ENCODE assay signal across 20 cellular contexts in the genomic region with DNA sequence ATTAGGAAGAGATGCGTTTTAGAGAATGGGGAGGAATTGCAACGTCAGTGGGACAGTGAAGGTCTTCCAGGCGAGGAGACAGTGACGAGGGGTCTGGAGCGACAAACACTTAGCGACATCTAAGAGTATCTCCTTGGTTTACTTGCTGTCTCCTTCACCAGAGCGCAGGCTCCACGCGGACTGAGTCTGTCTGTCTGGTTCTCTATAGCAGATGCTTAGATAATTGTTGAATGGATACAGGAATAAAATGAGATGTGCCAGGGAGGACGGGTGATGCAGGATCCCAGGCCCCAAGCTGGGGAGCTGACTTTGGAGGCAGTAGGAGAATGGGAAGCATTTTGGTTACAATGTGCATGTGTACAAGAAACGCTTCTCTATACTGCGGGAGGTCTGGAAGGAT. TPM values are rescaled to one million over a fixed set of nuclear protein-coding genes. Genes with fewer than 3 reads are reported as not detected.
A peak's percentile ranks its signal among the peaks of the same experiment; 100 is the strongest.
DNase-seq lines count a peak whose midpoint lies in the region; ATAC-seq and TF ChIP-seq lines count a peak whose summit lies in the region.
"Had no signal": no experiment of that assay in that cellular context is flagged by ENCODE, and none has a peak within 500 bp of the region (broad histone marks: within the 10 kb centered on the region; RNA-seq: fewer than 3 reads in every experiment).

No MANE protein-coding gene starts in this region.

- H3K27ac ChIP-seq in RWPE1 (peak overlapping the region; percentile 90), neural progenitor cell (no peak overlapping the region), brain microvascular endothelial cell (no peak overlapping the region)
- H3K27ac ChIP-seq: SJSA1 had no signal

- H3K4me1 ChIP-seq in neural progenitor cell: no peaks in the 10 kb centered on the region
- H3K4me1 ChIP-seq: BE2C had no signal

- in situ Hi-C loops in brain microvascular endothelial cell (cut with HindIII; ENCODE audit: low pct_ligation_motif_present, low sequenced_read_pairs): no loop called here

- H3K4me3 ChIP-seq in neural progenitor cell: no peak overlapping the region
- no peak overlapping the region for H3K4me3 ChIP-seq in brain microvascular endothelial cell (ENCODE audit: low read depth, low read length)
- H3K4me3 ChIP-seq: A549, SJSA1 had no signal

- DNase-seq in Right ventricle myocardium superior: peak; percentile 30
- no peak for DNase-seq in left ventricle myocardium superior
- DNase-seq in RWPE1 (ENCODE audit: low spot score): no peak
- DNase-seq in neural progenitor cell (ENCODE audit: low spot score): no peak
- no peak for DNase-seq in AG08395 (ENCODE audit: low spot score)
- DNase-seq in brain microvascular endothelial cell: no peak
- DNase-seq: BE2C, DMS53, GF-D8, Kasumi-1, NCI-H1417 treated with DMSO at 0.1 percent for 48 hours, NCI-H187, NCI-H226, NCI-H510A treated with DMSO at 0.1 percent for 48 hours, NCI-H82, SW 1271 had no signal

- H3K36me3 ChIP-seq in neural progenitor cell (no peaks in the 10 kb centered on the region), brain microvascular endothelial cell (replicated peaks) (no peaks in the 10 kb centered on the region)
- H3K36me3 ChIP-seq: BE2C, SJSA1 had no signal

- H4K20me1 ChIP-seq in neural progenitor cell (ENCODE audit: low read depth): no peaks in the 10 kb centered on the region

- POLR2A ChIA-PET in RWPE1 (lab: Yijun Ruan, JAX; ENCODE audit: low non-redundant PET): no interaction called here

- peak overlapping the region; percentile 9 for H3K27ac Mint-ChIP-seq in neural progenitor cell

- H3K4me3 Mint-ChIP-seq in neural progenitor cell: no peak overlapping the region

- H3K27me3 ChIP-seq in neural progenitor cell (no peaks in the 10 kb centered on the region), brain microvascular endothelial cell (replicated peaks) (no peaks in the 10 kb centered on the region)
- H3K27me3 ChIP-seq: BE2C, SJSA1 had no signal

- no peak for TF ChIP-seq CTCF in RWPE1 (conservative IDR thresholded peaks at IDR 0.05; ENCODE audit: low read depth)
- no peak for TF ChIP-seq CTCF in neural progenitor cell (IDR thresholded peaks at IDR 0.05)
- no peak for TF ChIP-seq CTCF in brain microvascular endothelial cell (IDR thresholded peaks at IDR 0.05; ENCODE audit: low read depth, low read length, missing control alignments)

- CTCF ChIA-PET in RWPE1 (lab: Yijun Ruan, JAX): interaction anchor here (0.6 kb wide), 1 partner anchor 49 kb away, joined by 4 read pairs; no protein-coding TSS in a partner anchor

- H3K9me3 Mint-ChIP-seq in neural progenitor cell: no peaks in the 10 kb centered on the region

- H3K9ac ChIP-seq in neural progenitor cell: no peak overlapping the region

- H3K79me2 ChIP-seq in neural progenitor cell (ENCODE audit: low read depth): no peaks in the 10 kb centered on the region

- peaks cover 11% of the 10 kb centered on the region for H3K27me3 Mint-ChIP-seq in neural progenitor cell (ENCODE audit: insufficient read depth, low read depth)

- no peaks in the 10 kb centered on the region for H3F3A ChIP-seq in neural progenitor cell (ENCODE audit: low read depth)

- intact Hi-C loops in Right ventricle myocardium superior (cut with DNase I) (no loop called here), left ventricle myocardium superior (cut with micrococcal nuclease) (no loop called here)

- no peaks in the 10 kb centered on the region for H3K36me3 Mint-ChIP-seq in neural progenitor cell

- no peak for ATAC-seq in Right ventricle myocardium superior (ENCODE audit: poor library complexity)
- ATAC-seq in left ventricle myocardium superior: no peak
- ATAC-seq in GM18873 (IDR thresholded peaks at IDR 0.05; ENCODE audit: low FRiP score, unreplicated experiment): no peak
- ATAC-seq: A549, Panc1 had no signal

- peaks cover 23% of the 10 kb centered on the region for H3K4me1 Mint-ChIP-seq in neural progenitor cell

- H2AFZ ChIP-seq in neural progenitor cell (replicated peaks): no peak overlapping the region

- no peaks in the 10 kb centered on the region for H3K9me3 ChIP-seq in neural progenitor cell (ENCODE audit: low read depth)
- H3K9me3 ChIP-seq: A549, BE2C, SJSA1 had no signal

- H3K4me2 ChIP-seq in neural progenitor cell: no peak overlapping the region
- H3K4me2 ChIP-seq: A549 had no signal

RNA-seq across cellular contexts. Expression of gene SMAD7, which starts 56.9 kb away (rescaled TPM):
- total RNA-seq in Right ventricle myocardium superior: 14.0 TPM
- 13.8 TPM for total RNA-seq in left ventricle myocardium superior
- 1.1 and 2.0 TPM in 2 replicates for total RNA-seq in neural progenitor cell (ENCODE audit: low replicate concordance)
